8 cellular contexts compared by ENCODE assay signal in genomic region chr16:73046484-73047214, GRCh38. TPM values are rescaled to one million over a fixed set of nuclear protein-coding genes. Genes with fewer than 3 reads are reported as not detected.
DNase-seq lines count a peak whose midpoint lies in the region; FAIRE-seq and TF ChIP-seq lines count a peak whose summit lies in the region.

No MANE protein-coding gene starts in this region.

- H3K27me3 ChIP-seq in KMS-11 (ENCODE audit: insufficient read depth, low read depth) (no peaks in the 10 kb centered on the region), endodermal cell (ENCODE audit: control insufficient read depth, insufficient read depth, low read length, poor library complexity, severe bottlenecking) (peaks cover 97% of the 10 kb centered on the region), osteoblast (ENCODE audit: insufficient read depth, low read length) (no peaks in the 10 kb centered on the region)

- H3K9ac ChIP-seq in KMS-11 (no peak overlapping the region), endodermal cell (ENCODE audit: extremely low read depth, low read length, poor library complexity, severe bottlenecking) (no peak overlapping the region)

- no peak for DNase-seq in AG09309 (ENCODE audit: low read depth)
- no peak for DNase-seq in endodermal cell
- peak; percentile 73 for DNase-seq in osteoblast (ENCODE audit: insufficient read length, low spot score, missing footprints)
- DNase-seq in NCI-H2227 (lab: John Stamatoyannopoulos, UW; ENCODE audit: unreplicated experiment), result no peak
- no peak for DNase-seq in effector CD4-positive, alpha-beta T cell
- no peak for DNase-seq in RCC 7860 (ENCODE audit: low spot score)
- DNase-seq in HPDE6-E6E7 (ENCODE audit: extremely low spot score), result no peak

- peaks cover 5% of the 10 kb centered on the region; the same call in 1 of the 2 replicates for H3K79me2 ChIP-seq in KMS-11 (ENCODE audit: insufficient read depth, low read depth)
- H3K79me2 ChIP-seq in osteoblast (ENCODE audit: insufficient read depth, low read length), result peaks cover 91% of the 10 kb centered on the region

- no peaks in the 10 kb centered on the region for H3K9me3 Mint-ChIP-seq in endodermal cell

- 0 out of 2 replicates have a peak overlapping the region, but pooled peaks have one; percentile 70 for H3K4me2 ChIP-seq in KMS-11
- peak overlapping the region; percentile 93 for H3K4me2 ChIP-seq in osteoblast (ENCODE audit: insufficient read depth, low read length)

- H3K36me3 ChIP-seq in KMS-11 (ENCODE audit: insufficient read depth), result no peaks in the 10 kb centered on the region
- H3K36me3 ChIP-seq in endodermal cell (ENCODE audit: control insufficient read depth, insufficient read depth, low read length), result no peaks in the 10 kb centered on the region
- no peaks in the 10 kb centered on the region for H3K36me3 ChIP-seq in osteoblast (ENCODE audit: insufficient read depth, low read length)

- H3K4me1 Mint-ChIP-seq in endodermal cell, result peaks cover 24% of the 10 kb centered on the region

- no peak for FAIRE-seq in RCC 7860 (lab: Jason Lieb, UNC)

- peaks cover 38% of the 10 kb centered on the region for H3K4me1 ChIP-seq in KMS-11 (ENCODE audit: low read depth, poor library complexity, severe bottlenecking)
- H3K4me1 ChIP-seq in endodermal cell (ENCODE audit: control insufficient read depth, insufficient read depth, low read length), result peaks cover 8% of the 10 kb centered on the region
- peaks cover 67% of the 10 kb centered on the region for H3K4me1 ChIP-seq in osteoblast (ENCODE audit: insufficient read depth, low read length)

- H3K4me3 Mint-ChIP-seq in endodermal cell, result peak overlapping the region; percentile 55

- H3K27ac ChIP-seq in KMS-11, result no peak overlapping the region
- H3K27ac ChIP-seq in endodermal cell (ENCODE audit: low read depth, low read length), result no peak overlapping the region
- H3K27ac ChIP-seq in osteoblast (ENCODE audit: low read depth, low read length), result peak overlapping the region; percentile 88

- H4K20me1 ChIP-seq in KMS-11 (ENCODE audit: insufficient read depth), result no peaks in the 10 kb centered on the region
- peaks cover 3% of the 10 kb centered on the region for H4K20me1 ChIP-seq in osteoblast (ENCODE audit: insufficient read depth, low read length)

- WGBS in endodermal cell (ENCODE audit: insufficient coverage in 1 of 2, insufficient read length in 1 of 2), 2 experiments, result 17 to 27% methylated on average over 1 to 8 of the region's 8 CpGs

- no peak overlapping the region for H3K27ac Mint-ChIP-seq in endodermal cell

- TF ChIP-seq CTCF in AG09309 (IDR thresholded peaks at IDR 0.05; ENCODE audit: control insufficient read depth, insufficient read depth, low read depth, low read length, missing control alignments) (no peak), KMS-11 (conservative IDR thresholded peaks at IDR 0.05; ENCODE audit: low read depth, low read length) (no peak), endodermal cell (conservative IDR thresholded peaks at IDR 0.05) (no peak), osteoblast (IDR thresholded peaks at IDR 0.05; ENCODE audit: extremely low read depth, low read depth, low read length) (no peak)

- no peaks in the 10 kb centered on the region for H3K36me3 Mint-ChIP-seq in endodermal cell (ENCODE audit: low read depth)

- H2AFZ ChIP-seq in KMS-11 (ENCODE audit: low read depth) (no peak overlapping the region), osteoblast (ENCODE audit: low read length) (no peak overlapping the region)

- H3K27me3 Mint-ChIP-seq in endodermal cell (ENCODE audit: insufficient read depth), result peaks cover 59% of the 10 kb centered on the region

- no peaks in the 10 kb centered on the region for H3K9me3 ChIP-seq in endodermal cell (ENCODE audit: control insufficient read depth, low read length)
- H3K9me3 ChIP-seq in osteoblast (ENCODE audit: low read depth, low read length), result no peaks in the 10 kb centered on the region

- H3K4me3 ChIP-seq in AG09309 (ENCODE audit: control insufficient read depth, low read depth, low read length), result peak overlapping the region; percentile 77
- no peak overlapping the region for H3K4me3 ChIP-seq in KMS-11 (IDR thresholded peaks at IDR 0.05; ENCODE audit: insufficient read depth, low read depth, low read length)
- no peak overlapping the region for H3K4me3 ChIP-seq in endodermal cell (ENCODE audit: low read length)
- H3K4me3 ChIP-seq in osteoblast (ENCODE audit: insufficient read depth, low read length), result peak overlapping the region; percentile 87

RNA-seq across cellular contexts. Expression of gene ZFHX3, which starts 1.3 kb away (rescaled TPM):
- total RNA-seq in endodermal cell (1 to 10 TPM in 1 of 2 donors, under 1 TPM in 1; 0.79 to 2.2 TPM), osteoblast (14.1 and 14.5 TPM in 2 replicates)
- 9.3 TPM for polyA plus RNA-seq in endodermal cell (2013, experiment 1 of 2)
- polyA plus RNA-seq in endodermal cell (2013, experiment 2 of 2), result 10.4 TPM

Comparison
In these comparisons a context has a peak if more than half of its experiments do, and no peak if none do; other contexts are left out.
1. H3K4me3 ChIP-seq: peak in AG09309 (single experiment) and osteoblast (single experiment); none in KMS-11 (single experiment) and endodermal cell (single experiment).